In the genomic region with DNA sequence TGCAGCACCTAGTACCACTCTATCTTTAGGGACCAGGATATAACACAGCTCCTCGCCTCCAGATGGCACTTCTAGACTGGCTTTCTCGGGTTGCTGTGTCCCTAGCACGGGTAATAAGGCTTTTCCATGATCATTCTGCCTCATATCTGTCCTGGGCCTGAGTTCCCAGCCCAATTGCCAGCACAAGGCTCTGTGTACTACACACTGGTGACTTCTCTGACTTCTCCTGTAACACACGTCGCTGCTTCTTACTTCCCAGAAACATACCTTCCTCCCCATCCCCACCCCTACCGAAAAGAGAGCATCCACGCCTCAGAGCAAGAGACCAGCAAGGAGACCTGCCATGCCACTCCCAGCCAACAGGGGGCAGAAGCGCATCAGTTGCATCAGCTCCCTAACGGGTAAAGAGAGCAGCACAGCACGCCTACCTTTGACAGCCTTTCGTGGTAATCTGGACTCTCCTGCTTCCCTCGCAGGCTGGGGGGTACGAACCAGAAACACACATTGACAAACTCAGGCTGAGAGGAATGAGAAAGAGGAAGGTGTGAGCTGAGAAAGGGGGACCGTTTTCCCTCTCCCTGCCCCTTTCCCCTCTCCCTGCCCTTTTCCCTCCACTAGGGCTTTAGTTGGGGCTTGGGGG, we compare ENCODE assay signal across 8 cellular contexts. TPM values are rescaled to one million over a fixed set of nuclear protein-coding genes. Genes with fewer than 3 reads are reported as not detected.
DNase-seq lines count a peak whose midpoint lies in the region; ATAC-seq and TF ChIP-seq lines count a peak whose summit lies in the region.

No MANE protein-coding gene starts in this region.

- no peaks in the 10 kb centered on the region for H3K79me2 ChIP-seq in neural progenitor cell (ENCODE audit: low read depth)

- POLR2A ChIA-PET in CD8-positive, alpha-beta memory T cell (lab: Charles Lee), result interaction anchor here (1.1 to 1.5 kb wide), 2 partner anchors 22 to 92 kb away, joined by 4 to 6 read pairs; a partner anchor contains a TSS

- no peaks in the 10 kb centered on the region for H4K20me1 ChIP-seq in neural progenitor cell (ENCODE audit: low read depth)

- no peak overlapping the region for H3K4me3 Mint-ChIP-seq in CD8-positive, alpha-beta memory T cell
- H3K4me3 Mint-ChIP-seq in neural progenitor cell, result no peak overlapping the region

- TF ChIP-seq CTCF in fibroblast of the aortic adventitia (IDR thresholded peaks at IDR 0.05; ENCODE audit: insufficient read depth, low read length) (peak; percentile 100), neural progenitor cell (IDR thresholded peaks at IDR 0.05) (peak; percentile 96)

- H3K27ac Mint-ChIP-seq in CD8-positive, alpha-beta memory T cell, result peak overlapping the region in 6 of 8 donors; percentile 26 to 81 (median 42)
- peak overlapping the region; percentile 6 for H3K27ac Mint-ChIP-seq in neural progenitor cell

- H3K4me1 ChIP-seq in CD8-positive, alpha-beta memory T cell (ENCODE audit: insufficient read depth, low read length), result peaks cover 8% of the 10 kb centered on the region
- H3K4me1 ChIP-seq in neural progenitor cell (peaks cover 4% of the 10 kb centered on the region), stomach smooth muscle (ENCODE audit: control insufficient read depth, insufficient read depth, low read length) (peaks cover 12% of the 10 kb centered on the region)

- no peak overlapping the region for H3K27ac ChIP-seq in CD8-positive, alpha-beta memory T cell (ENCODE audit: low read depth, low read length)
- no peak overlapping the region for H3K27ac ChIP-seq in neural progenitor cell
- H3K27ac ChIP-seq in stomach smooth muscle (ENCODE audit: low read length), result no peak overlapping the region

- no peaks in the 10 kb centered on the region for H3K27me3 Mint-ChIP-seq in CD8-positive, alpha-beta memory T cell
- H3K27me3 Mint-ChIP-seq in neural progenitor cell (ENCODE audit: insufficient read depth, low read depth), result peaks cover 2% of the 10 kb centered on the region

- no peaks in the 10 kb centered on the region for H3K9me3 ChIP-seq in CD8-positive, alpha-beta memory T cell (ENCODE audit: low read length)
- H3K9me3 ChIP-seq in neural progenitor cell (ENCODE audit: low read depth) (no peaks in the 10 kb centered on the region), stomach smooth muscle (ENCODE audit: control insufficient read depth in 2 of 2, low read length in 2 of 2) (no peaks in the 10 kb centered on the region)

- peaks cover 5% of the 10 kb centered on the region for H3F3A ChIP-seq in neural progenitor cell (ENCODE audit: low read depth)

- no peak overlapping the region for H3K9ac ChIP-seq in neural progenitor cell
- peak overlapping the region; percentile 42 to 51 for H3K9ac ChIP-seq in stomach smooth muscle (ENCODE audit: low read length in 2 of 2)

- H3K9me3 Mint-ChIP-seq in CD8-positive, alpha-beta memory T cell, result no peaks in the 10 kb centered on the region
- no peaks in the 10 kb centered on the region for H3K9me3 Mint-ChIP-seq in neural progenitor cell

- peak overlapping the region; percentile 86 for H2AFZ ChIP-seq in neural progenitor cell (replicated peaks)

- peaks cover 6 to 8% (median 6%) of the 10 kb centered on the region in 3 donors for H3K4me1 Mint-ChIP-seq in CD8-positive, alpha-beta memory T cell
- H3K4me1 Mint-ChIP-seq in neural progenitor cell, result peaks cover 7% of the 10 kb centered on the region

- CTCF ChIA-PET in CD8-positive, alpha-beta memory T cell (lab: Charles Lee), result interaction anchor here (0.7 to 4.7 kb wide), 41 partner anchors 9 to 262 kb away, joined by 3 to 50 read pairs (median 5); a partner anchor contains a TSS

- H3K4me2 ChIP-seq in neural progenitor cell, result peak overlapping the region; percentile 46

- no peak overlapping the region for H3K4me3 ChIP-seq in CD8-positive, alpha-beta memory T cell (ENCODE audit: low read length)
- H3K4me3 ChIP-seq in fibroblast of the aortic adventitia (ENCODE audit: low read depth, low read length) (no peak overlapping the region), neural progenitor cell (no peak overlapping the region), stomach smooth muscle (ENCODE audit: low read length in 2 of 2) (peak overlapping the region in 1 of 2 donors; percentile 22)

- H3K36me3 Mint-ChIP-seq in CD8-positive, alpha-beta memory T cell, result no peaks in the 10 kb centered on the region
- no peaks in the 10 kb centered on the region for H3K36me3 Mint-ChIP-seq in neural progenitor cell

- peak; percentile 76 to 91 (median 83) for DNase-seq in CD8-positive, alpha-beta memory T cell
- DNase-seq in LoVo (ENCODE audit: low spot score) (peak; percentile 81), RPMI8226 (peak; percentile 86), activated T-helper 1 cell treated with Interleukin-2 at 50 U/mL for 16 hours (ENCODE audit: low read depth) (peak; percentile 75), fibroblast of the aortic adventitia (ENCODE audit: low read depth) (peak; percentile 82), neural progenitor cell (ENCODE audit: low spot score) (peak; percentile 85)

- no peaks in the 10 kb centered on the region for H3K27me3 ChIP-seq in CD8-positive, alpha-beta memory T cell (ENCODE audit: insufficient read depth, low read length, poor library complexity, severe bottlenecking)
- no peaks in the 10 kb centered on the region for H3K27me3 ChIP-seq in neural progenitor cell
- no peaks in the 10 kb centered on the region for H3K27me3 ChIP-seq in stomach smooth muscle (ENCODE audit: control insufficient read depth in 1 of 2, insufficient read depth in 2 of 2, low read length in 2 of 2)

- ATAC-seq in GM21447 (IDR thresholded peaks at IDR 0.05; ENCODE audit: unreplicated experiment), result peak; percentile 84

- H3K36me3 ChIP-seq in CD8-positive, alpha-beta memory T cell (ENCODE audit: insufficient read depth, low read length), result no peaks in the 10 kb centered on the region
- H3K36me3 ChIP-seq in neural progenitor cell (no peaks in the 10 kb centered on the region), stomach smooth muscle (ENCODE audit: control insufficient read depth in 2 of 2, insufficient read depth in 2 of 2, low read length in 2 of 2) (peaks cover 0 to 10% of the 10 kb centered on the region in 2 donors)

RNA-seq across cellular contexts. Expression of a gene that starts 21.2 kb away (rescaled TPM):
- total RNA-seq in CD8-positive, alpha-beta memory T cell, result 10 to 100 TPM; 50.4 to 52.0 TPM
- 3.3 TPM for polyA plus RNA-seq in CD8-positive, alpha-beta memory T cell
- total RNA-seq in fibroblast of the aortic adventitia (ENCODE audit: low replicate concordance) (12.6 and 16.3 TPM in 2 replicates), neural progenitor cell (ENCODE audit: low replicate concordance) (38.4 and 40.4 TPM in 2 replicates)

RNA-seq across cellular contexts. Expression of a gene that starts 21.4 kb away (rescaled TPM):
- 10 to 100 TPM; 15.8 to 18.7 TPM for total RNA-seq in CD8-positive, alpha-beta memory T cell
- 0.70 TPM for polyA plus RNA-seq in CD8-positive, alpha-beta memory T cell
- total RNA-seq in fibroblast of the aortic adventitia (ENCODE audit: low replicate concordance) (8.7 and 23.4 TPM in 2 replicates), neural progenitor cell (ENCODE audit: low replicate concordance) (26.9 and 33.0 TPM in 2 replicates)

RNA-seq across cellular contexts. Expression of a gene that starts 47.7 kb away (rescaled TPM):
- total RNA-seq in CD8-positive, alpha-beta memory T cell, result 100 to 1,000 TPM; 339 TPM
- 292 TPM for polyA plus RNA-seq in CD8-positive, alpha-beta memory T cell
- total RNA-seq in fibroblast of the aortic adventitia (ENCODE audit: low replicate concordance) (0.54 TPM in 1 of 2 replicates, not detected in the other), neural progenitor cell (ENCODE audit: low replicate concordance) (0.43 TPM in 1 of 2 replicates, not detected in the other)

RNA-seq across cellular contexts. Expression of a gene that starts 56.0 kb away (rescaled TPM):
- total RNA-seq in CD8-positive, alpha-beta memory T cell, result under 1 TPM; 0.48 to 1.00 TPM
- 0.76 TPM for polyA plus RNA-seq in CD8-positive, alpha-beta memory T cell
- total RNA-seq in fibroblast of the aortic adventitia (ENCODE audit: low replicate concordance) (0.09 TPM in 1 of 2 replicates, not detected in the other), neural progenitor cell (ENCODE audit: low replicate concordance) (not detected in 2 replicates)

Comparison
In these comparisons a context has a peak if more than half of its experiments do, and no peak if none do; other contexts are left out.
1. RNA of a gene that starts 47.7 kb away (total RNA-seq): 339 TPM in CD8-positive, alpha-beta memory T cell; 0.54 TPM in fibroblast of the aortic adventitia and 0.43 TPM in neural progenitor cell; every median in the first group is over 100 times any median in the second.
2. Peak in every context shown above with its lines, with median percentiles within 50 percentile points of each other: DNase-seq.